ENCODE assay signal across 9 cellular contexts in genomic region chr13:39273953-39274352, GRCh38.
DNase-seq lines count a peak whose midpoint lies in the region; ATAC-seq and TF ChIP-seq lines count a peak whose summit lies in the region.
"Had no signal": no experiment of that assay in that cellular context is flagged by ENCODE, and none has a peak within 500 bp of the region (broad histone marks: within the 10 kb centered on the region; RNA-seq: fewer than 3 reads in every experiment).

No MANE protein-coding gene starts in this region.

- no peak overlapping the region for H2BK120ac ChIP-seq in IMR-90 (ENCODE audit: low read depth, low read length)

- intact Hi-C loops in IMR-90 (cut with micrococcal nuclease), result no loop called here
- intact Hi-C loops in left lung (cut with DNase I), result loop anchor here in 1 of 2 donors (10.0 kb wide), 1 partner anchor 331 kb away; the partner anchor contains the start of gene LHFPL6
- intact Hi-C loops in uterus (cut with DNase I; ENCODE audit: low total_unique reads), result no loop called here

- TF ChIP-seq CTCF in IMR-90 (conservative IDR thresholded peaks at IDR 0.05; ENCODE audit: low read depth, low read length), result 0 out of 2 replicates have a peak, but pooled peaks have one; percentile 26
- TF ChIP-seq CTCF in left lung (IDR thresholded peaks at IDR 0.05), result no peak
- TF ChIP-seq CTCF in uterus (IDR thresholded peaks at IDR 0.05), result peak in 1 of 4 experiments; percentile 9

- H3K14ac ChIP-seq in IMR-90 (replicated peaks; ENCODE audit: low read depth, low read length), result no peak overlapping the region

- H3K9ac ChIP-seq in IMR-90 (ENCODE audit: low read depth, low read length), result no peak overlapping the region

- no peaks in the 10 kb centered on the region for H4K20me1 ChIP-seq in IMR-90 (ENCODE audit: insufficient read depth, low read length)

- H3K27ac ChIP-seq in IMR-90 (ENCODE audit: insufficient read depth, low read length) (no peak overlapping the region), left lung (no peak overlapping the region), uterus (no peak overlapping the region)

- no peak for TF ChIP-seq POLR2A in IMR-90 (IDR thresholded peaks at IDR 0.05; ENCODE audit: low read depth, low read length)
- no peak for TF ChIP-seq POLR2A in uterus (IDR thresholded peaks at IDR 0.05)

- DNase-seq in DMS53 (lab: John Stamatoyannopoulos, UW), result peak; percentile 70
- no peak for DNase-seq in IMR-90
- peak; percentile 9 for DNase-seq in astrocyte of the hippocampus (ENCODE audit: low read depth, low spot score)
- DNase-seq in left lung, result no peak
- no peak for DNase-seq in stimulated activated CD4-positive, alpha-beta T cell treated with anti-CD3 and anti-CD28 coated beads, Interleukin-12 subunit alpha, Interleukin-12 subunit beta, amount 100 ng/mL, for 4 hours
- no peak for DNase-seq in mucosa of gallbladder (ENCODE audit: low spot score)
- no peak for DNase-seq in activated T-cell treated with anti-CD3 and anti-CD28 coated beads, Interleukin-2, amount 50 U/mL, for 48 hours
- DNase-seq in uterus, result no peak
- DNase-seq: aorta had no signal

- in situ Hi-C loops in IMR-90 (cut with MboI; ENCODE audit: low sequenced_read_pairs), result no loop called here

- no peak overlapping the region for H2BK15ac ChIP-seq in IMR-90 (ENCODE audit: low read depth, low read length)

- no peak overlapping the region for H3K4me2 ChIP-seq in IMR-90 (ENCODE audit: low read depth, low read length)

- CTCF ChIA-PET in IMR-90 (lab: Yijun Ruan, JAX), result interaction anchor here (1.1 kb wide), 1 partner anchor 11 kb away, joined by 3 read pairs; no protein-coding TSS in a partner anchor

- no peak overlapping the region for H3K18ac ChIP-seq in IMR-90 (ENCODE audit: low read depth, low read length)

- POLR2A ChIA-PET in IMR-90 (lab: Charles Lee; ENCODE audit: unreplicated experiment), result no interaction called here

- no peak overlapping the region for H4K91ac ChIP-seq in IMR-90 (ENCODE audit: insufficient read depth, low read depth, low read length)

- no peak overlapping the region for H4K5ac ChIP-seq in IMR-90 (ENCODE audit: low read depth, low read length)

- peak; percentile 34; the same call in 1 of the 2 replicates for TF ChIP-seq RAD21 in IMR-90 (IDR thresholded peaks at IDR 0.05; ENCODE audit: low read length)

- dilution Hi-C loops in IMR-90 (cut with HindIII; ENCODE audit: low sequenced_read_pairs, unreplicated experiment), result no loop called here

- WGBS in IMR-90 (ENCODE audit: extremely low coverage in 2 of 2, insufficient read length in 1 of 2), 2 experiments, result no CpG with 5 or more reads among the region's 4 CpGs

- no peak overlapping the region for H2AFZ ChIP-seq in IMR-90 (replicated peaks; ENCODE audit: low read length, poor library complexity)

- H3K36me3 ChIP-seq in IMR-90 (ENCODE audit: control insufficient read depth, insufficient read depth, low read length), result no peaks in the 10 kb centered on the region
- H3K36me3 ChIP-seq in left lung, result peaks cover 0 to 4% of the 10 kb centered on the region in 2 donors
- H3K36me3 ChIP-seq in uterus, result no peaks in the 10 kb centered on the region

- no peaks in the 10 kb centered on the region for H3K79me1 ChIP-seq in IMR-90 (ENCODE audit: low read depth in 1 of 2, low read length in 2 of 2)

- no peak overlapping the region for H3K4me3 ChIP-seq in IMR-90 (ENCODE audit: insufficient read depth, low read depth, low read length)
- H3K4me3 ChIP-seq in left lung, result no peak overlapping the region
- no peak overlapping the region for H3K4me3 ChIP-seq in uterus

- H3K23ac ChIP-seq in IMR-90 (ENCODE audit: low read depth, low read length), result no peak overlapping the region

- H3K9me3 ChIP-seq in IMR-90 (ENCODE audit: control insufficient read depth, insufficient read depth, low read length) (no peaks in the 10 kb centered on the region), left lung (no peaks in the 10 kb centered on the region), uterus (no peaks in the 10 kb centered on the region)

- H3K4me1 ChIP-seq in IMR-90 (ENCODE audit: control insufficient read depth, insufficient read depth, low read length) (no peaks in the 10 kb centered on the region), left lung (no peaks in the 10 kb centered on the region), uterus (no peaks in the 10 kb centered on the region)

- H3K27me3 ChIP-seq in IMR-90 (ENCODE audit: control insufficient read depth, insufficient read depth, low read length) (peaks cover 2% of the 10 kb centered on the region), left lung (no peaks in the 10 kb centered on the region), uterus (no peaks in the 10 kb centered on the region)

- no peak overlapping the region for H2AK9ac ChIP-seq in IMR-90 (replicated peaks; ENCODE audit: low read depth, low read length, poor library complexity)

- no peak overlapping the region for H4K8ac ChIP-seq in IMR-90 (ENCODE audit: low read depth in 2 of 2, low read length in 2 of 2)

- no peak overlapping the region for H2AK5ac ChIP-seq in IMR-90 (ENCODE audit: low read depth, low read length)

- no peak overlapping the region for H2BK5ac ChIP-seq in IMR-90 (ENCODE audit: low read depth, low read length, poor library complexity, severe bottlenecking)

- H3K4ac ChIP-seq in IMR-90 (ENCODE audit: low read depth, low read length), result no peak overlapping the region

- H3K56ac ChIP-seq in IMR-90 (ENCODE audit: extremely low read depth, insufficient read depth, low read length), result no peak overlapping the region

- no peaks in the 10 kb centered on the region for H3K9me1 ChIP-seq in IMR-90 (ENCODE audit: insufficient read depth, low read length)

- H2BK20ac ChIP-seq in IMR-90 (ENCODE audit: low read depth, low read length), result no peak overlapping the region

- ATAC-seq in IMR-90 (ENCODE audit: low read depth) (no peak), left lung (peak; percentile 69)

- no TSS peak for BruUV-seq in IMR-90 (replicated peaks; lab: Mats Ljungman, UMichigan)

TF ChIP-seq in IMR-90, 13 proteins besides CTCF, POLR2A, EP300 and RAD21:
- TF ChIP-seq MAFK (IDR thresholded peaks at IDR 0.05; ENCODE audit: low read depth, low read length) (no peak), USF2 (IDR thresholded peaks at IDR 0.05; ENCODE audit: low read depth, low read length) (no peak), SMC3 (IDR thresholded peaks at IDR 0.05; ENCODE audit: low read depth, low read length) (no peak), RFX5 (IDR thresholded peaks at IDR 0.05; ENCODE audit: low read depth, low read length) (no peak), FOS (IDR thresholded peaks at IDR 0.05; ENCODE audit: low read depth, low read length) (no peak), CEBPB (IDR thresholded peaks at IDR 0.05; ENCODE audit: low read depth, low read length) (no peak), MXI1 (IDR thresholded peaks at IDR 0.05; ENCODE audit: borderline replicate concordance, low read depth, low read length) (no peak), NFE2L2 (IDR thresholded peaks at IDR 0.05; ENCODE audit: low read depth, low read length) (no peak), RCOR1 (IDR thresholded peaks at IDR 0.05; ENCODE audit: insufficient replicate concordance, low read length) (no peak), CHD1 (IDR thresholded peaks at IDR 0.05; ENCODE audit: low read depth, low read length) (no peak), MAZ (IDR thresholded peaks at IDR 0.05; ENCODE audit: borderline replicate concordance, low read depth, low read length) (no peak), BHLHE40 (IDR thresholded peaks at IDR 0.05; ENCODE audit: low read depth, low read length) (no peak)
- TF ChIP-seq, protein P1, sequence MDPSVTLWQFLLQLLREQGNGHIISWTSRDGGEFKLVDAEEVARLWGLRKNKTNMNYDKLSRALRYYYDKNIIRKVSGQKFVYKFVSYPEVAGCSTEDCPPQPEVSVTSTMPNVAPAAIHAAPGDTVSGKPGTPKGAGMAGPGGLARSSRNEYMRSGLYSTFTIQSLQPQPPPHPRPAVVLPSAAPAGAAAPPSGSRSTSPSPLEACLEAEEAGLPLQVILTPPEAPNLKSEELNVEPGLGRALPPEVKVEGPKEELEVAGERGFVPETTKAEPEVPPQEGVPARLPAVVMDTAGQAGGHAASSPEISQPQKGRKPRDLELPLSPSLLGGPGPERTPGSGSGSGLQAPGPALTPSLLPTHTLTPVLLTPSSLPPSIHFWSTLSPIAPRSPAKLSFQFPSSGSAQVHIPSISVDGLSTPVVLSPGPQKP (IDR thresholded peaks at IDR 0.05; ENCODE audit: borderline replicate concordance, low read depth, low read length), result no peak

Comparison
In these comparisons a context has a peak if more than half of its experiments do, and no peak if none do; other contexts are left out.
1. DNase-seq: peak in DMS53 (single experiment) and astrocyte of the hippocampus (single experiment); none in IMR-90 (single experiment), left lung (0 of 2), stimulated activated CD4-positive, alpha-beta T cell treated with anti-CD3 and anti-CD28 coated beads, Interleukin-12 subunit alpha, Interleukin-12 subunit beta, amount 100 ng/mL, for 4 hours (single experiment), mucosa of gallbladder (single experiment), activated T-cell treated with anti-CD3 and anti-CD28 coated beads, Interleukin-2, amount 50 U/mL, for 48 hours (0 of 2) and uterus (0 of 2).